In genomic region chr5:87303324-87303723, GRCh38 we compare ENCODE assay signal across 22 cellular contexts.
"Had no signal": no experiment of that assay in that cellular context is flagged by ENCODE, and none has a peak within 500 bp of the region (broad histone marks: within the 10 kb centered on the region; RNA-seq: fewer than 3 reads in every experiment).

No MANE protein-coding gene starts in this region.

- H3K9me3 ChIP-seq: neutrophil, ovary, right atrium auricular region, sigmoid colon, suprapubic skin, thyroid gland, uterus had no signal

- H3K9me3 Mint-ChIP-seq: naive B cell had no signal

- H3K4me1 ChIP-seq: thyroid gland had no signal

- H3K27me3 Mint-ChIP-seq: dendritic cell treated with granulocyte-macrophage colony-stimulating factor and Interleukin-4, amounts not matched to agents 40 ng/mL and 50 ng/mL, for 4 days; effector memory CD8-positive, alpha-beta T cell; naive B cell; type B pancreatic cell had no signal

- FAIRE-seq: colon, endothelial cell of umbilical vein had no signal

- H3K36me3 ChIP-seq: ovary, uterus had no signal

- H3K4me1 Mint-ChIP-seq: nephron progenitor cell had no signal

- H3K4me3 ChIP-seq: hepatocyte, ovary, right atrium auricular region, sigmoid colon, skin epidermis, suprapubic skin, thyroid gland, uterus had no signal

- DNase-seq: effector memory CD8-positive, alpha-beta T cell; erythroblast; foreskin keratinocyte; kidney glomerular epithelial cell; mesendoderm; naive B cell; nephron progenitor cell; ovary; sigmoid colon; stimulated activated CD4-positive, alpha-beta T cell treated with anti-CD3 and anti-CD28 coated beads, Interleukin-2, amount 100 ng/mL, for 48 hours; stimulated activated naive CD8-positive, alpha-beta T cell treated with anti-CD3 and anti-CD28 coated beads, Interleukin-15, Interleukin-2, amounts not matched to agents 100 U/mL and 50 U/mL, for 24 hours; thyroid gland; uterus had no signal

- H3K27ac ChIP-seq: foreskin keratinocyte, hepatocyte, neutrophil, ovary, right atrium auricular region, sigmoid colon, skin epidermis, suprapubic skin, thyroid gland, uterus had no signal

- H3K4me3 Mint-ChIP-seq: dendritic cell treated with granulocyte-macrophage colony-stimulating factor and Interleukin-4, amounts not matched to agents 40 ng/mL and 50 ng/mL, for 4 days; effector memory CD8-positive, alpha-beta T cell; naive B cell; nephron progenitor cell; type B pancreatic cell had no signal

- H3K4me2 ChIP-seq: hepatocyte had no signal

- H3K27ac Mint-ChIP-seq: nephron progenitor cell, type B pancreatic cell had no signal

- H2AFZ ChIP-seq: hepatocyte had no signal

- H3K27me3 ChIP-seq: foreskin keratinocyte, hepatocyte, neutrophil, ovary, right atrium auricular region, sigmoid colon, suprapubic skin, thyroid gland, uterus had no signal
